ENCODE assay signal across 8 cellular contexts in genomic region chr11:67289651-67290479, GRCh38. TPM values are rescaled to one million over a fixed set of nuclear protein-coding genes. Genes with fewer than 3 reads are reported as not detected.
DNase-seq lines count a peak whose midpoint lies in the region; ATAC-seq and FAIRE-seq lines count a peak whose summit lies in the region.

No MANE protein-coding gene starts in this region.

- peak overlapping the region; percentile 93 for H3K27ac Mint-ChIP-seq in activated T-cell treated with anti-CD3 and anti-CD28 coated beads, Interleukin-2, amount 50 U/mL, for 72 hours
- H3K27ac Mint-ChIP-seq in activated naive CD8-positive, alpha-beta T cell: peak overlapping the region; percentile 83

- H3K4me3 Mint-ChIP-seq in activated T-cell treated with anti-CD3 and anti-CD28 coated beads, Interleukin-2, amount 50 U/mL, for 72 hours: peak overlapping the region; percentile 96
- H3K4me3 Mint-ChIP-seq in activated naive CD8-positive, alpha-beta T cell: peak overlapping the region; percentile 89

- H3K4me1 Mint-ChIP-seq in activated T-cell treated with anti-CD3 and anti-CD28 coated beads, Interleukin-2, amount 50 U/mL, for 72 hours (ENCODE audit: low read depth): peaks cover 73% of the 10 kb centered on the region
- peaks cover 54% of the 10 kb centered on the region for H3K4me1 Mint-ChIP-seq in activated naive CD8-positive, alpha-beta T cell (ENCODE audit: low read depth)

- H3K4me1 ChIP-seq in iPS DF 6.9 (ENCODE audit: control insufficient read depth, insufficient read depth, low read length) (peaks cover 5% of the 10 kb centered on the region; the same call in 1 of the 2 replicates), small intestine (ENCODE audit: control insufficient read depth in 2 of 2, insufficient read depth in 1 of 2, low read depth in 1 of 2, low read length in 1 of 2) (peaks cover 3 to 8% of the 10 kb centered on the region in 2 donors)

- H3K9me3 ChIP-seq in iPS DF 6.9 (ENCODE audit: control insufficient read depth, insufficient read depth, low read length) (no peaks in the 10 kb centered on the region), small intestine (ENCODE audit: control insufficient read depth, low read depth) (no peaks in the 10 kb centered on the region)

- ATAC-seq in activated T-cell treated with anti-CD3 and anti-CD28 coated beads, Interleukin-2, amount 50 U/mL, for 72 hours (replicated peaks in 1 of 2): peak in 1 of 2 donors; percentile 0

- H3K36me3 ChIP-seq in iPS DF 6.9 (ENCODE audit: control insufficient read depth, insufficient read depth, low read length) (peaks cover 18% of the 10 kb centered on the region), small intestine (ENCODE audit: control insufficient read depth in 2 of 2, insufficient read depth in 2 of 2, low read length in 2 of 2) (peaks cover 6 to 8% of the 10 kb centered on the region in 2 donors)

- peak overlapping the region; percentile 66; the same call in 1 of the 2 replicates for H3K4me3 ChIP-seq in iPS DF 6.9 (ENCODE audit: low read length)
- peak overlapping the region; percentile 63 to 76 for H3K4me3 ChIP-seq in small intestine (ENCODE audit: low read depth in 1 of 2, low read length in 2 of 2)

- peak in 1 of 2 donors; percentile 41 for DNase-seq in activated T-cell treated with anti-CD3 and anti-CD28 coated beads, Interleukin-2, amount 50 U/mL, for 72 hours
- DNase-seq in activated T-cell treated with anti-CD3 and anti-CD28 coated beads for 4 hours: no peak
- DNase-seq in iPS DF 6.9 (ENCODE audit: low read depth, low spot score): no peak
- DNase-seq in small intestine: no peak
- DNase-seq in DMS79 (lab: John Stamatoyannopoulos, UW): no peak
- DNase-seq in middle frontal gyrus (ENCODE audit: extremely low spot score, low spot score): no peak
- no peak for DNase-seq in HK-2 (ENCODE audit: unreplicated experiment)

- H3K27me3 ChIP-seq in iPS DF 6.9 (ENCODE audit: control insufficient read depth, insufficient read depth, low read length) (no peaks in the 10 kb centered on the region), small intestine (ENCODE audit: control insufficient read depth in 2 of 2, insufficient read depth in 2 of 2, low read length in 2 of 2) (no peaks in the 10 kb centered on the region)

- no CpG with 5 or more reads among the region's 36 CpGs for WGBS in iPS DF 6.9 (ENCODE audit: insufficient coverage, insufficient read length)
- 34 to 53% (median 39%) methylated on average over 32 to 36 of the region's 36 CpGs for WGBS in small intestine, 3 donors

- H3K27me3 Mint-ChIP-seq in activated T-cell treated with anti-CD3 and anti-CD28 coated beads, Interleukin-2, amount 50 U/mL, for 72 hours (ENCODE audit: low read depth): no peaks in the 10 kb centered on the region
- H3K27me3 Mint-ChIP-seq in activated naive CD8-positive, alpha-beta T cell: no peaks in the 10 kb centered on the region

- H3K36me3 Mint-ChIP-seq in activated T-cell treated with anti-CD3 and anti-CD28 coated beads, Interleukin-2, amount 50 U/mL, for 72 hours (ENCODE audit: insufficient read depth in 2 of 2): peaks cover 3 to 30% of the 10 kb centered on the region in 2 donors
- peaks cover 10% of the 10 kb centered on the region for H3K36me3 Mint-ChIP-seq in activated naive CD8-positive, alpha-beta T cell

- H3K9me3 Mint-ChIP-seq in activated T-cell treated with anti-CD3 and anti-CD28 coated beads, Interleukin-2, amount 50 U/mL, for 72 hours: no peaks in the 10 kb centered on the region
- no peaks in the 10 kb centered on the region for H3K9me3 Mint-ChIP-seq in activated naive CD8-positive, alpha-beta T cell (ENCODE audit: low read depth)

- no peak for FAIRE-seq in small intestine (lab: Jason Lieb, UNC)

- H3K27ac ChIP-seq in iPS DF 6.9 (ENCODE audit: low read length): no peak overlapping the region
- peak overlapping the region in 1 of 2 donors; percentile 52 for H3K27ac ChIP-seq in small intestine (ENCODE audit: low read depth in 1 of 2, low read length in 1 of 2)

RNA-seq across cellular contexts. Expression of gene ANKRD13D, which starts 0.8 kb away (rescaled TPM):
- total RNA-seq in activated T-cell treated with anti-CD3 and anti-CD28 coated beads, Interleukin-2, amount 50 U/mL, for 72 hours: 10 to 100 TPM; 78.5 to 90.9 TPM
- 10 to 100 TPM in 2 of 3 donors, 1 to 10 TPM in 1; 7.8 to 24.1 (median 16.2) TPM for polyA plus RNA-seq in small intestine

RNA-seq across cellular contexts. Expression of gene SSH3, which starts 13.5 kb away (rescaled TPM):
- 10 to 100 TPM; 13.3 to 20.3 TPM for total RNA-seq in activated T-cell treated with anti-CD3 and anti-CD28 coated beads, Interleukin-2, amount 50 U/mL, for 72 hours
- 10 to 100 TPM; 27.5 to 55.2 (median 29.7) TPM for polyA plus RNA-seq in small intestine

RNA-seq across cellular contexts. Expression of gene GRK2, which starts 23.6 kb away (rescaled TPM):
- total RNA-seq in activated T-cell treated with anti-CD3 and anti-CD28 coated beads, Interleukin-2, amount 50 U/mL, for 72 hours: 100 to 1,000 TPM; 379 to 422 TPM
- 100 to 1,000 TPM in 2 of 3 donors, 10 to 100 TPM in 1; 97.4 to 153 (median 106) TPM for polyA plus RNA-seq in small intestine
